Comparison of ENCODE assay signal across 16 cellular contexts in the genomic region with DNA sequence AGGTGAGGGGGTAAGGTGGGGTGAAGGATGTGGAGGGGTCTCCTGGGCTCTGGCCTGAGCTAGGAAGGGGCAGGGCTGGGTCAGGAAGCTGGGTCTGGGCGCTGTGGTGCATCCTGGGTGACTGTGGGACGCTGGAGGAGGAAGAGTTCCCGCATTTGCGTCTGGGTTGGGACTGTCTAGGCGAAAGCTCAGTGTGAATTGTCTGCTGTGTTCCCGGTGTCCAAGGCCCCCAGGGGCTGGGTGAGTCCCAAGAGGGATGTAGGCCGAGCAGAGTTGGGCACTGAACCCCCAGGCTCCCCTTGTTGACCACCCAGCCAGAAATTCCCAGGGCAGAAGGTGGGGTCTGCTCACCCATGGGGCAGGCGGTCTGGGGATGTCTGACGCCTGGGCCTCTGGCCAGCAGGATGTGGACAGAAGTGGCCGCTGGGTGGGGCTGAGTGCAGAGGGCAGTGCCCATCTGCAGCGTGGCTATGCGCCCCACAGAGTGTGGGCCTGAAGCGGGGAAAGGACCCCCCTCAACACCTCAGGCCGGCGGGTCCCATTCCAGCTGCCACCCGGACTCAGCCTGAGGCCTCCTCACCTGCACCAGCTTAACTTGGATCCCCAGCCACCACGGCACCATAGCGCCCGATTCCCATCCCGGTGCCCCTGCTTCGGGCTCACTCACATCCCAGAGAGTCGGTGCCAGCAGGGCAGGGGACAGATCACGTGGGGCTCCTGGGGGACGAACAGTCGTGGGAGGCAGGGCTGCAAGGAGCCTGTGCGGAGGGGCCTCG. TPM values are rescaled to one million over a fixed set of nuclear protein-coding genes. Genes with fewer than 3 reads are reported as not detected.
DNase-seq lines count a peak whose midpoint lies in the region; ATAC-seq and TF ChIP-seq lines count a peak whose summit lies in the region.
"Had no signal": no experiment of that assay in that cellular context is flagged by ENCODE, and none has a peak within 500 bp of the region (broad histone marks: within the 10 kb centered on the region; RNA-seq: fewer than 3 reads in every experiment).

No MANE protein-coding gene starts in this region.

- no peak overlapping the region for H2BK5ac ChIP-seq in IMR-90 (ENCODE audit: low read depth, low read length, poor library complexity, severe bottlenecking)

- dilution Hi-C loops in IMR-90 (cut with HindIII; ENCODE audit: low sequenced_read_pairs, unreplicated experiment), result no loop called here

- H3K9ac ChIP-seq in BLaER1 treated with 17β-estradiol and CSF1 and Interleukin-3, amounts not matched to agents 10 nM and 100 nM, result no peak overlapping the region
- no peak overlapping the region for H3K9ac ChIP-seq in IMR-90 (ENCODE audit: low read depth, low read length)
- H3K9ac ChIP-seq: KMS-11 had no signal

- no peaks in the 10 kb centered on the region for H3K9me3 ChIP-seq in BLaER1 treated with 17β-estradiol and CSF1 and Interleukin-3, amounts not matched to agents 10 nM and 100 nM (replicated peaks in 1 of 11)
- H3K9me3 ChIP-seq in IMR-90 (ENCODE audit: control insufficient read depth, insufficient read depth, low read length) (no peaks in the 10 kb centered on the region), OCI-LY7 (ENCODE audit: low read length) (no peaks in the 10 kb centered on the region)
- H3K9me3 ChIP-seq: adrenal gland had no signal

- H2BK15ac ChIP-seq in IMR-90 (ENCODE audit: low read depth, low read length), result peak overlapping the region; percentile 13; the same call in 1 of the 3 replicates

- CTCF ChIA-PET in IMR-90 (lab: Yijun Ruan, JAX) (interaction anchor here (1.4 kb wide), 1 partner anchor 16 kb away, joined by 5 read pairs; no protein-coding TSS in a partner anchor), OCI-LY7 (lab: Charles Lee; ENCODE audit: unreplicated experiment) (interaction anchor here (0.6 kb wide), 1 partner anchor 10 kb away, joined by 5 read pairs; no protein-coding TSS in a partner anchor)
- CTCF ChIA-PET in activated CD4-positive, alpha-beta memory T cell treated with anti-CD3 and anti-CD28 coated beads, Interleukin-2, amount 10 ng/mL, durations not matched to agents 7 days and 5 days (lab: Charles Lee), result no interaction called here

- POLR2A ChIA-PET in IMR-90 (lab: Charles Lee; ENCODE audit: unreplicated experiment), result no interaction called here
- POLR2A ChIA-PET in OCI-LY7 (lab: Charles Lee), result no interaction called here
- POLR2A ChIA-PET in activated CD4-positive, alpha-beta memory T cell treated with anti-CD3 and anti-CD28 coated beads, Interleukin-2, amount 10 ng/mL, durations not matched to agents 7 days and 5 days (lab: Charles Lee), result no interaction called here

- H3K27me3 Mint-ChIP-seq in nephron (ENCODE audit: low read depth), result peaks cover 4% of the 10 kb centered on the region
- peaks cover 1% of the 10 kb centered on the region for H3K27me3 Mint-ChIP-seq in activated T-helper 2 cell treated with anti-CD3 and anti-CD28 coated beads, Interferon-gamma antibody, Interleukin-2, Interleukin-4, amounts not matched to agents 10 μg/mL and 5 μg/mL and 100 μg/mL, durations not matched to agents 14 hours and 24 hours and 36 hours (ENCODE audit: low read depth)
- H3K27me3 Mint-ChIP-seq in activated CD4-positive, alpha-beta memory T cell treated with anti-CD3 and anti-CD28 coated beads, Interleukin-2, amount 10 ng/mL, durations not matched to agents 7 days and 5 days, result peaks cover 2% of the 10 kb centered on the region

- H3K4me1 ChIP-seq in BLaER1 treated with 17β-estradiol and CSF1 and Interleukin-3, amounts not matched to agents 10 nM and 100 nM, result peaks cover 43 to 85% (median 82%) of the 10 kb centered on the region in 10 experiments
- H3K4me1 ChIP-seq in IMR-90 (ENCODE audit: control insufficient read depth, insufficient read depth, low read length) (peaks cover 41% of the 10 kb centered on the region), OCI-LY7 (ENCODE audit: insufficient read depth, low read length, poor library complexity, severe bottlenecking) (no peaks in the 10 kb centered on the region)

- no peak for TF ChIP-seq POLR2A in IMR-90 (IDR thresholded peaks at IDR 0.05; ENCODE audit: low read depth, low read length)

- DNase-seq in IMR-90 (no peak), dermis blood vessel endothelial cell (peak; percentile 54), OCI-LY7 (ENCODE audit: low spot score) (no peak), NCI-H1694 (lab: John Stamatoyannopoulos, UW) (no peak)
- DNase-seq in activated T-helper 2 cell treated with anti-CD3 and anti-CD28 coated beads, Interferon-gamma antibody, Interleukin-2, Interleukin-4, amounts not matched to agents 10 μg/mL and 5 μg/mL and 100 μg/mL, durations not matched to agents 14 hours and 24 hours and 36 hours (ENCODE audit: low spot score), result no peak
- DNase-seq in activated CD4-positive, alpha-beta memory T cell treated with anti-CD3 and anti-CD28 coated beads, Interleukin-2, amount 10 ng/mL, durations not matched to agents 7 days and 5 days, result no peak
- DNase-seq: activated T-cell treated with anti-CD3 and anti-CD28 coated beads for 4 hours, foreskin melanocyte, immature natural killer cell, NCI-H1694 treated with DMSO at 0.1 percent for 48 hours, NCI-H748 treated with DMSO at 0.1 percent for 48 hours had no signal

- no peak for ATAC-seq in IMR-90 (ENCODE audit: low read depth)

- no peak for TF ChIP-seq RAD21 in IMR-90 (IDR thresholded peaks at IDR 0.05; ENCODE audit: low read length)

- peaks cover 18% of the 10 kb centered on the region for H3K4me1 Mint-ChIP-seq in nephron
- H3K4me1 Mint-ChIP-seq in activated T-helper 2 cell treated with anti-CD3 and anti-CD28 coated beads, Interferon-gamma antibody, Interleukin-2, Interleukin-4, amounts not matched to agents 10 μg/mL and 5 μg/mL and 100 μg/mL, durations not matched to agents 14 hours and 24 hours and 36 hours (ENCODE audit: low read depth), result no peaks in the 10 kb centered on the region
- peaks cover 3% of the 10 kb centered on the region for H3K4me1 Mint-ChIP-seq in activated CD4-positive, alpha-beta memory T cell treated with anti-CD3 and anti-CD28 coated beads, Interleukin-2, amount 10 ng/mL, durations not matched to agents 7 days and 5 days
- H3K4me1 Mint-ChIP-seq: immature natural killer cell had no signal

- peaks cover 0 to 66% (median 16%) of the 10 kb centered on the region in 11 experiments; a peak in 13 of 22 replicates for H4K20me1 ChIP-seq in BLaER1 treated with 17β-estradiol and CSF1 and Interleukin-3, amounts not matched to agents 10 nM and 100 nM
- H4K20me1 ChIP-seq in IMR-90 (ENCODE audit: insufficient read depth, low read length) (no peaks in the 10 kb centered on the region), OCI-LY7 (ENCODE audit: insufficient read depth, low read length) (no peaks in the 10 kb centered on the region)

- no peaks in the 10 kb centered on the region for H3K36me3 ChIP-seq in BLaER1 treated with 17β-estradiol and CSF1 and Interleukin-3, amounts not matched to agents 10 nM and 100 nM
- no peaks in the 10 kb centered on the region for H3K36me3 ChIP-seq in IMR-90 (ENCODE audit: control insufficient read depth, insufficient read depth, low read length)
- no peaks in the 10 kb centered on the region for H3K36me3 ChIP-seq in OCI-LY7 (ENCODE audit: insufficient read depth, low read length)
- H3K36me3 ChIP-seq: adrenal gland had no signal

- no peak overlapping the region; the same call in 1 of the 2 replicates for H4K91ac ChIP-seq in IMR-90 (ENCODE audit: insufficient read depth, low read depth, low read length)

- H2AK9ac ChIP-seq in IMR-90 (replicated peaks; ENCODE audit: low read depth, low read length, poor library complexity), result peak overlapping the region; percentile 45

- in situ Hi-C loops in IMR-90 (cut with MboI; ENCODE audit: low sequenced_read_pairs), result loop anchor here (10.0 kb wide), 1 partner anchor 60 kb away; no protein-coding TSS in a partner anchor

- no peak overlapping the region; the same call in 1 of the 2 replicates for H3K18ac ChIP-seq in IMR-90 (ENCODE audit: low read depth, low read length)

- H4K8ac ChIP-seq in IMR-90 (ENCODE audit: low read depth in 2 of 2, low read length in 2 of 2), result no peak overlapping the region

- H3K4me3 Mint-ChIP-seq in nephron, result no peak overlapping the region
- H3K4me3 Mint-ChIP-seq in activated T-helper 2 cell treated with anti-CD3 and anti-CD28 coated beads, Interferon-gamma antibody, Interleukin-2, Interleukin-4, amounts not matched to agents 10 μg/mL and 5 μg/mL and 100 μg/mL, durations not matched to agents 14 hours and 24 hours and 36 hours (ENCODE audit: low read depth), result no peak overlapping the region
- H3K4me3 Mint-ChIP-seq in activated CD4-positive, alpha-beta memory T cell treated with anti-CD3 and anti-CD28 coated beads, Interleukin-2, amount 10 ng/mL, durations not matched to agents 7 days and 5 days, result no peak overlapping the region
- H3K4me3 Mint-ChIP-seq: immature natural killer cell; stimulated activated naive CD8-positive, alpha-beta T cell treated with anti-CD3 and anti-CD28 coated beads, Interleukin-15, Interleukin-2, amounts not matched to agents 100 ng/mL and 50 ng/mL, for 24 hours had no signal

- H2AK5ac ChIP-seq in IMR-90 (ENCODE audit: low read depth, low read length), result peak overlapping the region; percentile 91

- H3K4me2 ChIP-seq in BLaER1 treated with 17β-estradiol and CSF1 and Interleukin-3, amounts not matched to agents 10 nM and 100 nM, result peak overlapping the region in 9 of 11 experiments; percentile 33 to 89 (median 72); a peak in 18 of 22 replicates
- H3K4me2 ChIP-seq in IMR-90 (ENCODE audit: low read depth, low read length) (no peak overlapping the region), OCI-LY7 (ENCODE audit: low read length) (no peak overlapping the region)
- H3K4me2 ChIP-seq: KMS-11 had no signal

- 0 out of 2 replicates have a peak, but pooled peaks cover 5% of the 10 kb centered on the region for H3K9me1 ChIP-seq in IMR-90 (ENCODE audit: insufficient read depth, low read length)

- no peak for TF ChIP-seq CTCF in IMR-90 (conservative IDR thresholded peaks at IDR 0.05; ENCODE audit: low read depth, low read length)
- TF ChIP-seq CTCF in nephron (IDR thresholded peaks at IDR 0.05; ENCODE audit: unreplicated experiment in 3 of 3), result no peak
- TF ChIP-seq CTCF in OCI-LY7 (conservative IDR thresholded peaks at IDR 0.05; ENCODE audit: low read length), result no peak

- H4K5ac ChIP-seq in IMR-90 (ENCODE audit: low read depth, low read length), result no peak overlapping the region

- WGBS in IMR-90 (ENCODE audit: extremely low coverage in 2 of 2, insufficient read length in 1 of 2), 2 experiments, result 86% methylated on average over 6 of the region's 27 CpGs; no CpG with 5 or more reads in 1 of the 2 experiments

- no peak overlapping the region; the same call in 1 of the 2 replicates for H2BK120ac ChIP-seq in IMR-90 (ENCODE audit: low read depth, low read length)

- H2AFZ ChIP-seq in IMR-90 (replicated peaks; ENCODE audit: low read length, poor library complexity) (peak overlapping the region; percentile 44), OCI-LY7 (ENCODE audit: low read length) (no peak overlapping the region)

- H2BK20ac ChIP-seq in IMR-90 (ENCODE audit: low read depth, low read length), result no peak overlapping the region

- no peaks in the 10 kb centered on the region for H3K9me3 Mint-ChIP-seq in nephron
- H3K9me3 Mint-ChIP-seq in activated T-helper 2 cell treated with anti-CD3 and anti-CD28 coated beads, Interferon-gamma antibody, Interleukin-2, Interleukin-4, amounts not matched to agents 10 μg/mL and 5 μg/mL and 100 μg/mL, durations not matched to agents 14 hours and 24 hours and 36 hours, result no peaks in the 10 kb centered on the region
- no peaks in the 10 kb centered on the region for H3K9me3 Mint-ChIP-seq in activated CD4-positive, alpha-beta memory T cell treated with anti-CD3 and anti-CD28 coated beads, Interleukin-2, amount 10 ng/mL, durations not matched to agents 7 days and 5 days
- H3K9me3 Mint-ChIP-seq: immature natural killer cell; stimulated activated naive CD8-positive, alpha-beta T cell treated with anti-CD3 and anti-CD28 coated beads, Interleukin-15, Interleukin-2, amounts not matched to agents 100 ng/mL and 50 ng/mL, for 24 hours had no signal

- no peak overlapping the region for H3K56ac ChIP-seq in IMR-90 (ENCODE audit: extremely low read depth, insufficient read depth, low read length)

- H3K27ac ChIP-seq in BLaER1 treated with 17β-estradiol and CSF1 and Interleukin-3, amounts not matched to agents 10 nM and 100 nM, result no peak overlapping the region
- H3K27ac ChIP-seq in IMR-90 (ENCODE audit: insufficient read depth, low read length) (no peak overlapping the region), OCI-LY7 (ENCODE audit: low read depth, low read length, poor library complexity, severe bottlenecking) (no peak overlapping the region)
- H3K27ac ChIP-seq: KMS-11 had no signal

- peaks cover 0 to 6% of the 10 kb centered on the region in 2 experiments; a peak in 1 of 4 replicates for H3K79me1 ChIP-seq in IMR-90 (ENCODE audit: low read depth in 1 of 2, low read length in 2 of 2)

- BruUV-seq in IMR-90 (replicated peaks; lab: Mats Ljungman, UMichigan), result no TSS peak
- no TSS peak for BruUV-seq in OCI-LY7 (replicated peaks; lab: Mats Ljungman, UMichigan)

- intact Hi-C loops in IMR-90 (cut with micrococcal nuclease), result no loop called here
- intact Hi-C loops in OCI-LY7 (cut with micrococcal nuclease; ENCODE audit: unreplicated experiment), result no loop called here
- intact Hi-C loops in activated T-helper 2 cell treated with anti-CD3 and anti-CD28 coated beads, Interferon-gamma antibody, Interleukin-2, Interleukin-4, amounts not matched to agents 10 μg/mL and 5 μg/mL and 100 μg/mL, durations not matched to agents 14 hours and 24 hours and 36 hours (cut with micrococcal nuclease), result no loop called here

- H3K36me3 Mint-ChIP-seq in nephron (ENCODE audit: low read depth), result no peaks in the 10 kb centered on the region
- no peaks in the 10 kb centered on the region for H3K36me3 Mint-ChIP-seq in activated T-helper 2 cell treated with anti-CD3 and anti-CD28 coated beads, Interferon-gamma antibody, Interleukin-2, Interleukin-4, amounts not matched to agents 10 μg/mL and 5 μg/mL and 100 μg/mL, durations not matched to agents 14 hours and 24 hours and 36 hours (ENCODE audit: low read depth)
- H3K36me3 Mint-ChIP-seq in activated CD4-positive, alpha-beta memory T cell treated with anti-CD3 and anti-CD28 coated beads, Interleukin-2, amount 10 ng/mL, durations not matched to agents 7 days and 5 days (ENCODE audit: low read depth), result no peaks in the 10 kb centered on the region
- H3K36me3 Mint-ChIP-seq: immature natural killer cell had no signal

- peak overlapping the region in 2 of 3 experiments; percentile 46 to 57 for H3K27ac Mint-ChIP-seq in nephron
- H3K27ac Mint-ChIP-seq in activated T-helper 2 cell treated with anti-CD3 and anti-CD28 coated beads, Interferon-gamma antibody, Interleukin-2, Interleukin-4, amounts not matched to agents 10 μg/mL and 5 μg/mL and 100 μg/mL, durations not matched to agents 14 hours and 24 hours and 36 hours, result no peak overlapping the region
- no peak overlapping the region for H3K27ac Mint-ChIP-seq in activated CD4-positive, alpha-beta memory T cell treated with anti-CD3 and anti-CD28 coated beads, Interleukin-2, amount 10 ng/mL, durations not matched to agents 7 days and 5 days
- H3K27ac Mint-ChIP-seq: stimulated activated naive CD8-positive, alpha-beta T cell treated with anti-CD3 and anti-CD28 coated beads, Interleukin-15, Interleukin-2, amounts not matched to agents 100 ng/mL and 50 ng/mL, for 24 hours had no signal

- no peak overlapping the region for H3K23ac ChIP-seq in IMR-90 (ENCODE audit: low read depth, low read length)

- no peaks in the 10 kb centered on the region for H3K9me2 ChIP-seq in OCI-LY7 (ENCODE audit: insufficient read depth, low read length)

- H3K27me3 ChIP-seq in BLaER1 treated with 17β-estradiol and CSF1 and Interleukin-3, amounts not matched to agents 10 nM and 100 nM, result peaks cover 0 to 77% (median 10%) of the 10 kb centered on the region in 11 experiments; a peak in 11 of 22 replicates
- no peaks in the 10 kb centered on the region for H3K27me3 ChIP-seq in IMR-90 (ENCODE audit: control insufficient read depth, insufficient read depth, low read length)
- H3K27me3 ChIP-seq: adrenal gland had no signal

- no peaks in the 10 kb centered on the region for H3K79me2 ChIP-seq in OCI-LY7 (ENCODE audit: insufficient read depth, low read depth, low read length)

- H3K4me3 ChIP-seq in BLaER1 treated with 17β-estradiol and CSF1 and Interleukin-3, amounts not matched to agents 10 nM and 100 nM, result no peak overlapping the region
- H3K4me3 ChIP-seq in IMR-90 (ENCODE audit: insufficient read depth, low read depth, low read length), result no peak overlapping the region
- H3K4me3 ChIP-seq in OCI-LY7 (ENCODE audit: low read depth, low read length, poor library complexity, severe bottlenecking), result no peak overlapping the region
- H3K4me3 ChIP-seq: adrenal gland had no signal

- no peak overlapping the region for H3K14ac ChIP-seq in IMR-90 (replicated peaks; ENCODE audit: low read depth, low read length)

- H3K4ac ChIP-seq in IMR-90 (ENCODE audit: low read depth, low read length), result 0 out of 2 replicates have a peak overlapping the region, but pooled peaks have one; percentile 35

RNA-seq across cellular contexts. Expression of a gene that starts 36.9 kb away (rescaled TPM):
- total RNA-seq in IMR-90 (2012; rRNA removed) (18.8 and 23.9 TPM in 2 replicates), dermis blood vessel endothelial cell (19.4 and 31.0 TPM in 2 replicates), OCI-LY7 (2022) (17.0 and 20.4 TPM in 2 replicates)
- polyA plus RNA-seq in IMR-90 (2012; rRNA removed), result 58.5 and 59.3 TPM in 2 replicates
- polyA plus RNA-seq in IMR-90 (2012; cell fraction: cytosol; rRNA removed), result 46.5 and 53.6 TPM in 2 replicates
- 236 and 251 TPM in 2 replicates for polyA plus RNA-seq in IMR-90 (2012; cell fraction: nucleus; rRNA removed; ENCODE audit: low replicate concordance)
- 14.4 and 20.5 TPM in 2 replicates for total RNA-seq in OCI-LY7 (2014; rRNA removed; shearing (Covaris generic))
- total RNA-seq in activated T-helper 2 cell treated with anti-CD3 and anti-CD28 coated beads, Interferon-gamma antibody, Interleukin-2, Interleukin-4, amounts not matched to agents 10 μg/mL and 5 μg/mL and 100 μg/mL, durations not matched to agents 14 hours and 24 hours and 36 hours, result 14.1 and 16.1 TPM in 2 replicates
- total RNA-seq in activated CD4-positive, alpha-beta memory T cell treated with anti-CD3 and anti-CD28 coated beads, Interleukin-2, amount 10 ng/mL, durations not matched to agents 7 days and 5 days, result 10 to 100 TPM; 23.5 to 25.1 TPM

Comparison
In these comparisons a context has a peak if more than half of its experiments do, and no peak if none do; other contexts are left out.
1. H3K4me2 ChIP-seq: peak in BLaER1 treated with 17β-estradiol and CSF1 and Interleukin-3, amounts not matched to agents 10 nM and 100 nM (9 of 11); none in IMR-90 (single experiment) and OCI-LY7 (single experiment).
2. H3K27ac Mint-ChIP-seq: peak in nephron (2 of 3); none in activated T-helper 2 cell treated with anti-CD3 and anti-CD28 coated beads, Interferon-gamma antibody, Interleukin-2, Interleukin-4, amounts not matched to agents 10 μg/mL and 5 μg/mL and 100 μg/mL, durations not matched to agents 14 hours and 24 hours and 36 hours (single experiment) and activated CD4-positive, alpha-beta memory T cell treated with anti-CD3 and anti-CD28 coated beads, Interleukin-2, amount 10 ng/mL, durations not matched to agents 7 days and 5 days (single experiment).